ENCODE assay signal across 8 cellular contexts in the genomic region with DNA sequence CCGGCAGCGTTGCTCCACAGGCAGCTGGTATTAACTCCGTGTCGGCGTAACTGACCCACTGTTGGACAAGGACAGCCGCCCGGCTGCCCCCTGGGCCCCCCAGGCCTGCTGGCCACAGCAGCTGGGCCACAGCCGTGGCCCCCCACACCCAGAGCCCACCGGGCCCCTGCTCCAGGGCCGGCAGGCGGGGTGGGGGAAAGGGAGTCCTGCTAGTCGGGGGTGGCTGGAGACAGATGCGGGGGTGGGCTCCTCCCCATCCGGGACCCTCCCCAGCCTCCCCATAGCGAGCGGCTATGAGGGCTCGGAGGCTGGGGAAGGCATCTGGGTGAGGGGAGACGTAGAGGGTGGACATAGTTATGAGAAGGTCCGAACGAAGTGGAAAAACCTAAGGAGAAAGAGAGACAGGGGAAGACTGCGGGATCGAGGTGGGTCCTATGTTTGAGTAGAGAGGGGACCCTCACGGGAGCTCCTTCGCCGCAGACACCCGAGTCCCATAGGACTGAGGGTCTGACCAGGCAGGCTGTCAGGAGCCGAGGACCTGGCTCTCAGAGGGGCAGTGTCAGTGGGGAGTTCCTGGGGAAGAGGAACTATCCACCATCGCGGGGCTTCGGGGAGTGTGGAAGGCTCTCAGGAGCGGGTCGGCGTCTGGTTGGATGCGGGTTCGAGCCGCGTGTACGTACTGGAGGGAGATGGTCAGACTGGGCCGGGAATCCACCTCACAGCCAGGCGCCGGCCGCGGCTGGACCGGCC. TPM values are rescaled to one million over a fixed set of nuclear protein-coding genes. Genes with fewer than 3 reads are reported as not detected.
DNase-seq lines count a peak whose midpoint lies in the region; ATAC-seq and TF ChIP-seq lines count a peak whose summit lies in the region.

No MANE protein-coding gene starts in this region.

- H3K4me1 ChIP-seq in duodenal mucosa (ENCODE audit: control insufficient read depth in 1 of 2, insufficient read depth in 2 of 2, low read length in 2 of 2), result peaks cover 7 to 9% of the 10 kb centered on the region in 2 donors
- H3K4me1 ChIP-seq in mucosa of descending colon (ENCODE audit: low read depth), result peaks cover 15% of the 10 kb centered on the region

- TF ChIP-seq CTCF in mucosa of descending colon (IDR thresholded peaks at IDR 0.05), result no peak

- H3K4me3 ChIP-seq in duodenal mucosa (ENCODE audit: low read depth in 1 of 2, low read length in 2 of 2) (peak overlapping the region; percentile 96 to 97), mucosa of descending colon (peak overlapping the region; percentile 75)

- peak overlapping the region; percentile 97 to 99 for H3K9ac ChIP-seq in duodenal mucosa (ENCODE audit: low read depth in 1 of 2, low read length in 2 of 2)

- peak; percentile 20 for ATAC-seq in GM21717 (IDR thresholded peaks at IDR 0.05; ENCODE audit: unreplicated experiment)
- peak; percentile 31 for ATAC-seq in mucosa of descending colon

- intact Hi-C loops in mucosa of descending colon (cut with DNase I, micrococcal nuclease), result no loop called here

- H3K36me3 ChIP-seq in duodenal mucosa (ENCODE audit: control insufficient read depth in 1 of 2, insufficient read depth in 2 of 2, low read length in 2 of 2) (peaks cover 4 to 13% of the 10 kb centered on the region in 2 donors), mucosa of descending colon (ENCODE audit: low read depth) (peaks cover 5% of the 10 kb centered on the region)

- DNase-seq in D341Med (ENCODE audit: low spot score) (peak; percentile 52), OCI-M1 (lab: John Stamatoyannopoulos, UW) (peak; percentile 89), mucosa of descending colon (no peak), NCI-H2227 (lab: John Stamatoyannopoulos, UW; ENCODE audit: unreplicated experiment) (no peak), NCI-H524 treated with DMSO at 0.1 percent for 48 hours (lab: John Stamatoyannopoulos, UW) (no peak)
- DNase-seq in stimulated activated CD8-positive, alpha-beta memory T cell treated with anti-CD3 and anti-CD28 coated beads, Interleukin-4, amount 100 ng/mL, for 48 hours, result no peak

- peak overlapping the region; percentile 89 for H3K27ac ChIP-seq in duodenal mucosa (ENCODE audit: low read depth, low read length)

- H3K9me3 ChIP-seq in duodenal mucosa (ENCODE audit: control insufficient read depth in 1 of 2, low read length in 2 of 2), result no peaks in the 10 kb centered on the region
- H3K9me3 ChIP-seq in mucosa of descending colon, result no peaks in the 10 kb centered on the region

- no peaks in the 10 kb centered on the region for H3K27me3 ChIP-seq in duodenal mucosa (ENCODE audit: control insufficient read depth in 1 of 2, insufficient read depth in 2 of 2, low read length in 2 of 2)

RNA-seq across cellular contexts. Expression of a gene that starts 0.5 kb away (rescaled TPM):
- 10 to 100 TPM; 41.7 to 65.8 (median 45.0) TPM for total RNA-seq in mucosa of descending colon

RNA-seq across cellular contexts. Expression of a gene that starts 11.7 kb away (rescaled TPM):
- 10 to 100 TPM; 21.7 to 35.5 (median 33.8) TPM for total RNA-seq in mucosa of descending colon

RNA-seq across cellular contexts. Expression of a gene that starts 17.9 kb away (rescaled TPM):
- 1 to 10 TPM; 5.9 to 8.2 (median 6.9) TPM for total RNA-seq in mucosa of descending colon

RNA-seq across cellular contexts. Expression of a gene that starts 20.0 kb away (rescaled TPM):
- 1 to 10 TPM; 1.2 to 3.4 (median 1.3) TPM for total RNA-seq in mucosa of descending colon

RNA-seq across cellular contexts. Expression of a gene that starts 20.3 kb away (rescaled TPM):
- total RNA-seq in mucosa of descending colon, result 100 to 1,000 TPM in 2 of 3 donors, 10 to 100 TPM in 1; 73.6 to 274 (median 107) TPM

Comparison
In these comparisons a context has a peak if more than half of its experiments do, and no peak if none do; other contexts are left out.
1. DNase-seq: peak in D341Med (single experiment) and OCI-M1 (single experiment); none in mucosa of descending colon (0 of 3), stimulated activated CD8-positive, alpha-beta memory T cell treated with anti-CD3 and anti-CD28 coated beads, Interleukin-4, amount 100 ng/mL, for 48 hours (single experiment), NCI-H2227 (single experiment) and NCI-H524 treated with DMSO at 0.1 percent for 48 hours (single experiment).